In the genomic region with DNA sequence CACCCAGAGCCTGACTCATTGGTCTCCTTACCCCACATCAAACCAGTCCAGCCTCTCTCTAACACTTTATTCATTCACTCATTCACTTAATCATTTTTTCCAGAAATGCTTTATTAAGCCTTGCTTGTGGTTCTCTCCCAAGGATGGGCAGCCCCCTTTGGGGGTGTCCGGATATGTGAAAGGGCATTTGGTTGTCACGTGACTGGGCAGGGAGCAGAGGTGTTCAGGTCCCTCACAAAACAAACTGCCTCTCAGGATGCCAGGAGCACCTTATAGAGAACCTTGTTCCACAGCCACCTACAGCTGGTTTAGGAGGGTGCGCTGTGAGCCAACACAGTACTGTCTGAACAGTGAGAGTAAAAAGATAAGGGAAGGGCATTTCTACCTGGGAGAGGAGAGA, we compare ENCODE assay signal across 23 cellular contexts.
"Had no signal": no experiment of that assay in that cellular context is flagged by ENCODE, and none has a peak within 500 bp of the region (broad histone marks: within the 10 kb centered on the region; RNA-seq: fewer than 3 reads in every experiment).

No MANE protein-coding gene starts in this region.

- H3K27me3 Mint-ChIP-seq: natural killer cell treated with Interleukin-12 subunit alpha and Interleukin-12 subunit beta and Interleukin-15 and Interleukin-18, amount 100 ng/mL, for 72 hours; stimulated activated naive CD8-positive, alpha-beta T cell treated with anti-CD3 and anti-CD28 coated beads, Interleukin-15, amount 100 ng/mL, for 72 hours had no signal

- DNase-seq: dermis blood vessel endothelial cell; effector memory CD4-positive, alpha-beta T cell; hypothalamus; immature natural killer cell; islet precursor cell; kidney glomerular epithelial cell; left colon; left ventricle myocardium inferior; mammary epithelial cell; pancreas; retina; stimulated activated CD4-positive, alpha-beta T cell treated with anti-CD3 and anti-CD28 coated beads, Interleukin-12 subunit alpha, Interleukin-12 subunit beta, amount 100 ng/mL, for 4 hours; stimulated activated CD4-positive, alpha-beta T cell treated with anti-CD3 and anti-CD28 coated beads, Interleukin-1b, Interleukin-23, amount 100 ng/mL, for 48 hours; stimulated activated CD4-positive, alpha-beta T cell treated with anti-CD3 and anti-CD28 coated beads, Interleukin-4, amount 100 ng/mL, for 1 hour; stimulated activated CD8-positive, alpha-beta memory T cell treated with anti-CD3 and anti-CD28 coated beads, Interleukin-4, amount 100 ng/mL, for 48 hours; stimulated activated naive CD4-positive, alpha-beta T cell; stimulated activated naive CD8-positive, alpha-beta T cell treated with anti-CD3 and anti-CD28 coated beads, Interleukin-15, amount 100 ng/mL, for 72 hours; transverse colon; uterus had no signal

- H3K4me1 Mint-ChIP-seq: immature natural killer cell, neural crest cell had no signal

- H3K4me3 Mint-ChIP-seq: immature natural killer cell; natural killer cell treated with Interleukin-12 subunit alpha and Interleukin-12 subunit beta and Interleukin-15 and Interleukin-18, amount 100 ng/mL, for 72 hours; neural crest cell; stimulated activated naive CD8-positive, alpha-beta T cell treated with anti-CD3 and anti-CD28 coated beads, Interleukin-15, amount 100 ng/mL, for 72 hours had no signal

- H3K27ac Mint-ChIP-seq: natural killer cell treated with Interleukin-12 subunit alpha and Interleukin-12 subunit beta and Interleukin-15 and Interleukin-18, amount 100 ng/mL, for 72 hours had no signal

- ATAC-seq: left colon; natural killer cell treated with Interleukin-12 subunit alpha and Interleukin-12 subunit beta and Interleukin-15 and Interleukin-18, amount 100 ng/mL, for 72 hours; pancreas; sciatic nerve; stimulated activated naive CD8-positive, alpha-beta T cell treated with anti-CD3 and anti-CD28 coated beads, Interleukin-15, amount 100 ng/mL, for 72 hours; upper lobe of right lung had no signal
